In the genomic region with DNA sequence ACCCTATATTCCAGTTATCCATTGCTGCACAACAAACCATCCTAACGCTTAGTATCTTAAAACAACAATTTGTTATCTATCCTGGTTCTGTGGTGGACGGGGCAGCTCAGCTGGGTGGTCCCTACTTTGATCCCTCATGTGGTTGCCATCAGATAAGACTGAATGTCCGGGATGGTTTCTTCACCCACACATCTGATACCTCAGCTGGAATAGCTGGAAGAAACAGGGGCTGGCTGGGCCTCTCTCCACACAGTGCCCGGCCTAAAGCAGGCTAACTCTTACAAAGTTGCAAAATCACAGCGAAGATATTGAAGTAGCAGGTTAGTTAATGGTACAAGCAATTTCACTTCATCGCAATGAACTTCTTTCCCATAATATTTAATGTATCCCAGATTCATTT, we compare ENCODE assay signal across 25 cellular contexts. TPM values are rescaled to one million over a fixed set of nuclear protein-coding genes. Genes with fewer than 3 reads are reported as not detected.
DNase-seq lines count a peak whose midpoint lies in the region; ATAC-seq, FAIRE-seq and TF ChIP-seq lines count a peak whose summit lies in the region.
"Had no signal": no experiment of that assay in that cellular context is flagged by ENCODE, and none has a peak within 500 bp of the region (broad histone marks: within the 10 kb centered on the region; RNA-seq: fewer than 3 reads in every experiment).

No MANE protein-coding gene starts in this region.

- CTCF ChIA-PET in K562 (lab: Yijun Ruan, JAX; ENCODE audit: low intra/inter-chr PET ratio), result no interaction called here

- DNase-seq in GM23338 (ENCODE audit: low spot score) (no peak), SW480 (ENCODE audit: low spot score) (peak; percentile 8), K562 (ENCODE audit: extremely low read depth in 1 of 4, low spot score in 3 of 4) (no peak), osteoblast (ENCODE audit: insufficient read length, low spot score, missing footprints) (no peak), COLO829 (ENCODE audit: low spot score) (no peak), glomerular visceral epithelial cell (ENCODE audit: extremely low spot score) (no peak)
- DNase-seq: 8988T; ACHN; AML-193; BE2C; CD4-positive, alpha-beta T cell; CD8-positive, alpha-beta memory T cell; COR-L47; DMS153; DND-41; GOT3; HFFc6 had no signal

- H3F3A ChIP-seq in GM23338 (replicated peaks; ENCODE audit: low read depth), result no peaks in the 10 kb centered on the region

- H3K27ac ChIP-seq in GM23338 (ENCODE audit: low read depth) (no peak overlapping the region), K562 (ENCODE audit: extremely low read depth, low read depth, low read length) (no peak overlapping the region), osteoblast (ENCODE audit: low read depth, low read length) (no peak overlapping the region)
- H3K27ac ChIP-seq: A549; BLaER1 treated with 17β-estradiol and CSF1 and Interleukin-3, amounts not matched to agents 10 nM and 100 nM had no signal

- no peak overlapping the region for H3K27ac Mint-ChIP-seq in GM23338
- H3K27ac Mint-ChIP-seq: HFFc6 had no signal

- no peak overlapping the region for H3K4me2 ChIP-seq in GM23338
- no peak overlapping the region for H3K4me2 ChIP-seq in K562 (ENCODE audit: insufficient read depth, low read length)
- H3K4me2 ChIP-seq in osteoblast (ENCODE audit: insufficient read depth, low read length), result no peak overlapping the region
- H3K4me2 ChIP-seq: A549; BLaER1 treated with 17β-estradiol and CSF1 and Interleukin-3, amounts not matched to agents 10 nM and 100 nM had no signal

- H3K4me3 Mint-ChIP-seq in GM23338, result no peak overlapping the region
- H3K4me3 Mint-ChIP-seq: CD14-positive monocyte; CD4-positive, alpha-beta T cell; HFFc6 had no signal

- ATAC-seq in GM23338 (no peak), K562 (no peak), HG02610 (IDR thresholded peaks at IDR 0.05; ENCODE audit: unreplicated experiment) (no peak)
- ATAC-seq: A549 had no signal

- H2AFZ ChIP-seq in GM23338, result peak overlapping the region; percentile 24; the same call in 1 of the 2 replicates
- 0 out of 2 replicates have a peak overlapping the region, but pooled peaks have one; percentile 40 for H2AFZ ChIP-seq in K562 (ENCODE audit: low read depth, low read length)
- H2AFZ ChIP-seq in osteoblast (ENCODE audit: low read length), result peak overlapping the region; percentile 3

- no peaks in the 10 kb centered on the region for H3K36me3 Mint-ChIP-seq in GM23338 (ENCODE audit: low read depth)
- H3K36me3 Mint-ChIP-seq: CD14-positive monocyte had no signal

- no peaks in the 10 kb centered on the region for H3K27me3 ChIP-seq in GM23338 (ENCODE audit: insufficient read depth)
- no peaks in the 10 kb centered on the region for H3K27me3 ChIP-seq in K562 (ENCODE audit: control insufficient read depth in 2 of 2, insufficient read depth in 2 of 2, low read length in 2 of 2)
- H3K27me3 ChIP-seq in osteoblast (ENCODE audit: insufficient read depth, low read length), result no peaks in the 10 kb centered on the region
- H3K27me3 ChIP-seq: BE2C; BLaER1 treated with 17β-estradiol and CSF1 and Interleukin-3, amounts not matched to agents 10 nM and 100 nM had no signal

- H3K4me1 Mint-ChIP-seq in GM23338, result peaks cover 13% of the 10 kb centered on the region

- H3K79me2 ChIP-seq in GM23338 (replicated peaks; ENCODE audit: insufficient read depth) (peaks cover 11% of the 10 kb centered on the region), K562 (ENCODE audit: control insufficient read depth, insufficient read depth, low read length) (peaks cover 14% of the 10 kb centered on the region), osteoblast (ENCODE audit: insufficient read depth, low read length) (peaks cover 16% of the 10 kb centered on the region)

- no peaks in the 10 kb centered on the region for H3K9me3 Mint-ChIP-seq in GM23338
- H3K9me3 Mint-ChIP-seq: CD14-positive monocyte; CD4-positive, alpha-beta T cell; CD8-positive, alpha-beta memory T cell; HFFc6 had no signal

- H4K20me1 ChIP-seq in GM23338 (replicated peaks; ENCODE audit: insufficient read depth) (no peaks in the 10 kb centered on the region), K562 (replicated peaks; ENCODE audit: control insufficient read depth, insufficient read depth, low read length) (no peaks in the 10 kb centered on the region), osteoblast (ENCODE audit: insufficient read depth, low read length) (no peaks in the 10 kb centered on the region)
- H4K20me1 ChIP-seq: BLaER1 treated with 17β-estradiol and CSF1 and Interleukin-3, amounts not matched to agents 10 nM and 100 nM had no signal

- H3K4me3 ChIP-seq in GM23338 (no peak overlapping the region), K562 (no peak overlapping the region), osteoblast (ENCODE audit: insufficient read depth, low read length) (no peak overlapping the region)
- H3K4me3 ChIP-seq: A549; BLaER1 treated with 17β-estradiol and CSF1 and Interleukin-3, amounts not matched to agents 10 nM and 100 nM; HAP-1 had no signal

- no peak for TF ChIP-seq POLR2A in K562 (conservative IDR thresholded peaks at IDR 0.05)

- TF ChIP-seq RAD21 in K562 (CRISPR knock-in tag; conservative IDR thresholded peaks at IDR 0.05 in 1 of 2, IDR thresholded peaks at IDR 0.05 in 1 of 2), result no peak

- TF ChIP-seq CTCF in GM23338 (conservative IDR thresholded peaks at IDR 0.05; ENCODE audit: low read depth in 2 of 2) (no peak), K562 (IDR thresholded peaks at IDR 0.05 in 2 of 3, conservative IDR thresholded peaks at IDR 0.05 in 1 of 3; ENCODE audit: insufficient read depth in 2 of 3, low read depth in 1 of 3, low read length in 3 of 3) (no peak), osteoblast (IDR thresholded peaks at IDR 0.05; ENCODE audit: extremely low read depth, low read depth, low read length) (no peak)

- no peaks in the 10 kb centered on the region for H3K36me3 ChIP-seq in GM23338 (ENCODE audit: insufficient read depth)
- H3K36me3 ChIP-seq in K562 (ENCODE audit: control insufficient read depth, insufficient read depth, low read length), result no peaks in the 10 kb centered on the region
- H3K36me3 ChIP-seq in osteoblast (ENCODE audit: insufficient read depth, low read length), result no peaks in the 10 kb centered on the region
- H3K36me3 ChIP-seq: BE2C; BLaER1 treated with 17β-estradiol and CSF1 and Interleukin-3, amounts not matched to agents 10 nM and 100 nM had no signal

- no peak for TF ChIP-seq EP300 in K562 (IDR thresholded peaks at IDR 0.05; ENCODE audit: low read length)

- peaks cover 5% of the 10 kb centered on the region for H3K4me1 ChIP-seq in GM23338 (ENCODE audit: insufficient read depth)
- H3K4me1 ChIP-seq in K562 (replicated peaks in 1 of 2; ENCODE audit: control insufficient read depth in 2 of 2, insufficient read depth in 2 of 2, low read length in 2 of 2), result peaks cover 6% of the 10 kb centered on the region in 2 experiments; a peak in 4 of 5 replicates
- H3K4me1 ChIP-seq in osteoblast (ENCODE audit: insufficient read depth, low read length), result peaks cover 16% of the 10 kb centered on the region
- H3K4me1 ChIP-seq: BE2C had no signal

- 31% methylated on average over 5 of the region's 6 CpGs for WGBS in K562 (ENCODE audit: insufficient coverage, low coverage, missing lambda C conversion rate)

- H3K9me2 ChIP-seq in GM23338 (ENCODE audit: insufficient read depth), result no peaks in the 10 kb centered on the region

- POLR2A ChIA-PET in K562 (lab: Yijun Ruan, JAX), result no interaction called here

- in situ Hi-C loops in K562 (cut with MboI), result loop anchor here (25.0 kb wide), 1 partner anchor 288 kb away; the partner anchor contains the start of gene WBP4

- H3K9me3 ChIP-seq in K562 (replicated peaks; ENCODE audit: control insufficient read depth, insufficient read depth, low read depth, low read length) (no peaks in the 10 kb centered on the region), osteoblast (ENCODE audit: low read depth, low read length) (no peaks in the 10 kb centered on the region)
- H3K9me3 ChIP-seq: A549; BE2C; BLaER1 treated with 17β-estradiol and CSF1 and Interleukin-3, amounts not matched to agents 10 nM and 100 nM; HAP-1 had no signal

- intact Hi-C loops in K562 (cut with micrococcal nuclease), result loop anchor here (5.0 kb wide), 2 partner anchors 77 to 107 kb away; partner anchors contain the start of gene FOXO1

- H3K9me1 ChIP-seq in K562 (ENCODE audit: control insufficient read depth, insufficient read depth, low read length), result no peaks in the 10 kb centered on the region

- no peak overlapping the region for H3K9ac ChIP-seq in K562 (ENCODE audit: insufficient read depth in 1 of 2, low read depth in 2 of 2, low read length in 2 of 2)
- H3K9ac ChIP-seq: BLaER1 treated with 17β-estradiol and CSF1 and Interleukin-3, amounts not matched to agents 10 nM and 100 nM had no signal

- BruUV-seq in K562 (replicated peaks; lab: Mats Ljungman, UMichigan), result no TSS peak

- no peak for FAIRE-seq in K562 (lab: Jason Lieb, UNC)
- FAIRE-seq: A549, G401.6, GM12892, H54 had no signal

- H3K27me3 Mint-ChIP-seq in GM23338 (ENCODE audit: insufficient read depth, low read depth, poor library complexity), result peaks cover 2% of the 10 kb centered on the region
- H3K27me3 Mint-ChIP-seq: CD4-positive, alpha-beta T cell; CD8-positive, alpha-beta memory T cell had no signal

RNA-seq across cellular contexts. Expression of gene MRPS31, which starts 3.7 kb away (rescaled TPM):
- 26.1 and 26.8 TPM in 2 replicates for total RNA-seq in GM23338 (2014; rRNA removed; shearing (Covaris generic))
- 62.2 and 62.7 TPM in 2 replicates for polyA plus RNA-seq in GM23338 (2016; fragmentation: Nextera tagmentation; extraction: Ambion mirVana)
- total RNA-seq in K562 (2011; cell fraction: chromatin; rRNA removed; ENCODE audit: low replicate concordance), result 9.8 and 32.6 TPM in 2 replicates
- total RNA-seq in K562 (2011; cell fraction: nucleolus; rRNA removed), result 6.0 and 6.3 TPM in 2 replicates
- 10.9 and 12.4 TPM in 2 replicates for total RNA-seq in K562 (2011; cell fraction: nucleoplasm; rRNA removed)
- total RNA-seq in K562 (2014; rRNA removed), result 20.2 and 20.3 TPM in 2 replicates
- 37.7 and 39.8 TPM in 2 replicates for total RNA-seq in K562 (2014; rRNA removed; fragmentation: Illumina TruSeq; extraction: Trizol)
- 26.7 and 30.9 TPM in 2 replicates for total RNA-seq in K562 (2015; rRNA removed; fragmentation: Illumina TruSeq; extraction: Trizol)
- total RNA-seq in K562 (2021), result 23.7 and 24.9 TPM in 2 replicates
- polyA plus RNA-seq in K562 (2011; rRNA removed), result 22.7 and 32.1 TPM in 2 replicates
- 7.2 and 10.4 TPM in 2 replicates for polyA plus RNA-seq in K562 (2011; cell fraction: cytosol; rRNA removed)
- 8.4 and 10.9 TPM in 2 replicates for polyA plus RNA-seq in K562 (2011; cell fraction: nucleus; rRNA removed)
- polyA plus RNA-seq in K562 (2012), result 18.5 and 20.7 TPM in 2 replicates
- 29.3 and 39.3 TPM in 2 replicates for polyA plus RNA-seq in K562 (2014; fragmentation: Illumina TruSeq; extraction: Trizol)
- polyA plus RNA-seq in K562 (2014; fragmentation: Nextera tagmentation; extraction: Ambion mirVana), result 10 to 100 TPM; 50.8 to 57.8 TPM
- 32.9 and 37.1 TPM in 2 replicates for polyA plus RNA-seq in K562 (2014; rRNA removed)
- 21.1 and 23.8 TPM in 2 replicates for polyA minus RNA-seq in K562 (2011; rRNA and poly(A)+ RNA removed)
- polyA minus RNA-seq in K562 (2011; cell fraction: cytosol; rRNA and poly(A)+ RNA removed), result 7.0 and 8.1 TPM in 2 replicates
- polyA minus RNA-seq in K562 (2011; cell fraction: nucleus; rRNA and poly(A)+ RNA removed), result 7.4 and 17.3 TPM in 2 replicates
- 13.4 and 18.0 TPM in 2 replicates for total RNA-seq in osteoblast

RNA-seq across cellular contexts. Expression of gene SLC25A15, which starts 14.7 kb away (rescaled TPM):
- 32.6 and 32.8 TPM in 2 replicates for total RNA-seq in GM23338 (2014; rRNA removed; shearing (Covaris generic))
- polyA plus RNA-seq in GM23338 (2016; fragmentation: Nextera tagmentation; extraction: Ambion mirVana) (6.5 and 7.3 TPM in 2 replicates), K562 (2011; rRNA removed) (15.5 and 24.2 TPM in 2 replicates), K562 (2014; fragmentation: Illumina TruSeq; extraction: Trizol) (16.2 and 19.0 TPM in 2 replicates), K562 (2014; fragmentation: Nextera tagmentation; extraction: Ambion mirVana) (1 to 10 TPM; 3.5 to 6.6 TPM), K562 (2014; rRNA removed) (14.9 and 18.9 TPM in 2 replicates)
- total RNA-seq in K562 (2011; cell fraction: chromatin; rRNA removed; ENCODE audit: low replicate concordance), result 8.2 and 9.6 TPM in 2 replicates
- 7.4 and 8.2 TPM in 2 replicates for total RNA-seq in K562 (2011; cell fraction: nucleolus; rRNA removed)
- 8.7 and 9.5 TPM in 2 replicates for total RNA-seq in K562 (2011; cell fraction: nucleoplasm; rRNA removed)
- total RNA-seq in K562 (2014; rRNA removed) (30.5 TPM in 2 replicates), K562 (2014; rRNA removed; fragmentation: Illumina TruSeq; extraction: Trizol) (23.1 and 23.8 TPM in 2 replicates), K562 (2015; rRNA removed; fragmentation: Illumina TruSeq; extraction: Trizol) (20.3 and 20.7 TPM in 2 replicates), K562 (2021) (23.5 and 23.9 TPM in 2 replicates), osteoblast (9.4 TPM in 2 replicates)
- 16.3 and 17.3 TPM in 2 replicates for polyA plus RNA-seq in K562 (2011; cell fraction: cytosol; rRNA removed)
- 7.8 and 9.3 TPM in 2 replicates for polyA plus RNA-seq in K562 (2011; cell fraction: nucleus; rRNA removed)
- 8.7 and 14.1 TPM in 2 replicates for polyA plus RNA-seq in K562 (2012)
- polyA minus RNA-seq in K562 (2011; rRNA and poly(A)+ RNA removed), result 34.0 and 38.3 TPM in 2 replicates
- 20.4 and 25.9 TPM in 2 replicates for polyA minus RNA-seq in K562 (2011; cell fraction: cytosol; rRNA and poly(A)+ RNA removed)
- polyA minus RNA-seq in K562 (2011; cell fraction: nucleus; rRNA and poly(A)+ RNA removed), result 5.7 and 8.2 TPM in 2 replicates
